Comparison of ENCODE assay signal across 8 cellular contexts in the genomic region with DNA sequence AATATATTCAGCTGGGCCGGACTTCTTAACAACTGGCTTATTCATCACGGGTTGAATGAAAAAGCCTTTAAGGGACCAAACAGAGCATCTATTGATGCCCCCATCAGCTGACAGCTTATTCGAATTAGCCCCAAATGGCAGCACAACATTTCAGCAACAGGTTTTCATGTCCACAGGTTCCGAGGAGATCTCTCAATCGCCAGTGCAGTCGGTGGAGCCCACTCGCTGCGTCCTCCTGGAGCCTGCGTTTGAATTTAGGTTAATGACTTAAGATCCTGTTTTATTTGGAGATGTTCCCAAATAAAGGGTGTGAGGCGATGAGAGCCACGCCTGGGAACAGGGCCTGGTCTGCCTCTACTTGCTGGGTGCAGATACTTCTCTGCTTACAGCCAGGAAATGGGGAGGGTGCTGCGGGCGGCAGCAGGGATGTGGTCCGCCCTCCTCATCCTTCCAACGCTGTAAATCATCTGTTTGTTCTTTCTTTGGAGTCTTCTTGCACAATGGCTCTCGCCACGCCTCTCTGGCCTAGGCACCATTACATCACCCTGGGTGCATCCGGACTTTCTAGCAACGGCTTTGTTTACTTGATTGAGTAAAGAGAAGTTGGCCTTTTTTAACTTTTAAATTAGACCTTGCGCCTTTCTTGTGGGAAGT. TPM values are rescaled to one million over a fixed set of nuclear protein-coding genes. Genes with fewer than 3 reads are reported as not detected.
DNase-seq lines count a peak whose midpoint lies in the region; ATAC-seq and TF ChIP-seq lines count a peak whose summit lies in the region.

No MANE protein-coding gene starts in this region.

- H3K9ac ChIP-seq in liver (ENCODE audit: low read depth in 1 of 2, low read length in 2 of 2): peak overlapping the region in 1 of 2 donors; percentile 79

- H3K27me3 Mint-ChIP-seq in chondrocyte (ENCODE audit: low read depth): no peaks in the 10 kb centered on the region

- WGBS in liver: 16% methylated on average over 20 of the region's 20 CpGs

- peaks cover 15% of the 10 kb centered on the region for H3K36me3 Mint-ChIP-seq in chondrocyte (ENCODE audit: low read depth)

- H3K4me1 ChIP-seq in liver (ENCODE audit: control insufficient read depth in 4 of 4, insufficient read depth in 4 of 4, low read length in 3 of 4): peaks cover 4 to 15% (median 13%) of the 10 kb centered on the region in 4 donors

- POLR2A ChIA-PET in AG04450 (lab: Yijun Ruan, JAX): interaction anchor here (0.8 to 1.1 kb wide), 3 partner anchors 13 to 30 kb away, joined by 3 to 4 read pairs (median 3); partner anchors contain the start of gene MARF1

- H3K27ac ChIP-seq in AG04450 (ENCODE audit: low read depth, low read length) (peak overlapping the region; percentile 89), liver (ENCODE audit: low read depth in 1 of 2, low read length in 2 of 2) (peak overlapping the region; percentile 87 to 97)

- no peaks in the 10 kb centered on the region for H3K27me3 ChIP-seq in AG04450 (ENCODE audit: control insufficient read depth, insufficient read depth, low read length)
- no peaks in the 10 kb centered on the region for H3K27me3 ChIP-seq in MG63
- H3K27me3 ChIP-seq in liver (ENCODE audit: control insufficient read depth in 4 of 4, insufficient read depth in 4 of 4, low read length in 3 of 4): no peaks in the 10 kb centered on the region

- H3K4me3 Mint-ChIP-seq in chondrocyte (ENCODE audit: unreplicated experiment): peak overlapping the region; percentile 6

- DNase-seq in AG04450 (ENCODE audit: low read depth, low spot score) (peak; percentile 87), MG63 (peak; percentile 97), chondrocyte (ENCODE audit: low spot score) (no peak)
- DNase-seq in activated CD4-positive, alpha-beta T cell treated with anti-CD3 and anti-CD28 coated beads for 1 hour: peak; percentile 50
- DNase-seq in stimulated activated CD4-positive, alpha-beta T cell treated with anti-CD3 and anti-CD28 coated beads, Interleukin-1b, Interleukin-23, amount 100 ng/mL, for 48 hours: peak; percentile 46

- TF ChIP-seq CTCF in AG04450 (IDR thresholded peaks at IDR 0.05; ENCODE audit: low read depth, low read length) (no peak), chondrocyte (IDR thresholded peaks at IDR 0.05) (no peak), liver (IDR thresholded peaks at IDR 0.05; ENCODE audit: low read depth, low read length, missing input control) (no peak)

- peaks cover 22% of the 10 kb centered on the region for H3K4me1 Mint-ChIP-seq in chondrocyte (ENCODE audit: low read depth)

- H3K36me3 ChIP-seq in MG63 (peaks cover 50% of the 10 kb centered on the region), liver (ENCODE audit: control insufficient read depth in 4 of 4, insufficient read depth in 3 of 4, low read depth in 1 of 4, low read length in 3 of 4) (peaks cover 0 to 5% (median 3%) of the 10 kb centered on the region in 4 donors)

- peak overlapping the region; percentile 96 for H3K27ac Mint-ChIP-seq in chondrocyte (ENCODE audit: unreplicated experiment)

- ATAC-seq in HG02588 (IDR thresholded peaks at IDR 0.05; ENCODE audit: unreplicated experiment): no peak
- ATAC-seq in HG02852 (IDR thresholded peaks at IDR 0.05; ENCODE audit: unreplicated experiment): no peak

- H3K4me3 ChIP-seq in AG04450 (ENCODE audit: low read depth, low read length): peak overlapping the region; percentile 15; the same call in 1 of the 2 replicates
- H3K4me3 ChIP-seq in MG63: no peak overlapping the region
- H3K4me3 ChIP-seq in liver (ENCODE audit: low read depth in 1 of 3, low read length in 3 of 3): no peak overlapping the region

- peak; percentile 53 to 54 for TF ChIP-seq RAD21 in liver (IDR thresholded peaks at IDR 0.05)

- CTCF ChIA-PET in AG04450 (lab: Charles Lee): interaction anchor here (0.6 to 1.8 kb wide), 5 partner anchors 20 to 657 kb away, joined by 3 to 15 read pairs (median 4); no protein-coding TSS in a partner anchor

- H3K9me3 Mint-ChIP-seq in chondrocyte (ENCODE audit: low read depth): no peaks in the 10 kb centered on the region

- H3K9me3 ChIP-seq in AG04450 (ENCODE audit: control insufficient read depth, insufficient read depth, low read length) (no peaks in the 10 kb centered on the region), MG63 (no peaks in the 10 kb centered on the region), liver (ENCODE audit: control insufficient read depth in 4 of 4, low read length in 3 of 4) (no peaks in the 10 kb centered on the region)

TF ChIP-seq in liver, 16 proteins besides CTCF, POLR2A, EP300 and RAD21:
- peak; percentile 82 for TF ChIP-seq YY1 (IDR thresholded peaks at IDR 0.05)
- peak; percentile 17 to 75 for TF ChIP-seq GABPA (IDR thresholded peaks at IDR 0.05 in 1 of 2, conservative IDR thresholded peaks at IDR 0.05 in 1 of 2)
- TF ChIP-seq RXRA (IDR thresholded peaks at IDR 0.05): peak; percentile 76 to 95
- TF ChIP-seq, protein P1, sequence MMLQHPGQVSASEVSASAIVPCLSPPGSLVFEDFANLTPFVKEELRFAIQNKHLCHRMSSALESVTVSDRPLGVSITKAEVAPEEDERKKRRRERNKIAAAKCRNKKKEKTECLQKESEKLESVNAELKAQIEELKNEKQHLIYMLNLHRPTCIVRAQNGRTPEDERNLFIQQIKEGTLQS (IDR thresholded peaks at IDR 0.05): peak; percentile 95
- TF ChIP-seq HNF4G (IDR thresholded peaks at IDR 0.05): no peak
- no peak for TF ChIP-seq TAF1 (conservative IDR thresholded peaks at IDR 0.05)
- TF ChIP-seq SP1 (IDR thresholded peaks at IDR 0.05): peak; percentile 85
- TF ChIP-seq EGR1 (IDR thresholded peaks at IDR 0.05; ENCODE audit: low read depth in 2 of 2): no peak
- TF ChIP-seq ZBTB33 (IDR thresholded peaks at IDR 0.05): peak; percentile 80
- peak; percentile 54 for TF ChIP-seq NR2F2 (IDR thresholded peaks at IDR 0.05)
- peak; percentile 90 to 97 for TF ChIP-seq JUND (IDR thresholded peaks at IDR 0.05)
- peak; percentile 91 for TF ChIP-seq FOXA1 (IDR thresholded peaks at IDR 0.05)
- TF ChIP-seq, protein P2, sequence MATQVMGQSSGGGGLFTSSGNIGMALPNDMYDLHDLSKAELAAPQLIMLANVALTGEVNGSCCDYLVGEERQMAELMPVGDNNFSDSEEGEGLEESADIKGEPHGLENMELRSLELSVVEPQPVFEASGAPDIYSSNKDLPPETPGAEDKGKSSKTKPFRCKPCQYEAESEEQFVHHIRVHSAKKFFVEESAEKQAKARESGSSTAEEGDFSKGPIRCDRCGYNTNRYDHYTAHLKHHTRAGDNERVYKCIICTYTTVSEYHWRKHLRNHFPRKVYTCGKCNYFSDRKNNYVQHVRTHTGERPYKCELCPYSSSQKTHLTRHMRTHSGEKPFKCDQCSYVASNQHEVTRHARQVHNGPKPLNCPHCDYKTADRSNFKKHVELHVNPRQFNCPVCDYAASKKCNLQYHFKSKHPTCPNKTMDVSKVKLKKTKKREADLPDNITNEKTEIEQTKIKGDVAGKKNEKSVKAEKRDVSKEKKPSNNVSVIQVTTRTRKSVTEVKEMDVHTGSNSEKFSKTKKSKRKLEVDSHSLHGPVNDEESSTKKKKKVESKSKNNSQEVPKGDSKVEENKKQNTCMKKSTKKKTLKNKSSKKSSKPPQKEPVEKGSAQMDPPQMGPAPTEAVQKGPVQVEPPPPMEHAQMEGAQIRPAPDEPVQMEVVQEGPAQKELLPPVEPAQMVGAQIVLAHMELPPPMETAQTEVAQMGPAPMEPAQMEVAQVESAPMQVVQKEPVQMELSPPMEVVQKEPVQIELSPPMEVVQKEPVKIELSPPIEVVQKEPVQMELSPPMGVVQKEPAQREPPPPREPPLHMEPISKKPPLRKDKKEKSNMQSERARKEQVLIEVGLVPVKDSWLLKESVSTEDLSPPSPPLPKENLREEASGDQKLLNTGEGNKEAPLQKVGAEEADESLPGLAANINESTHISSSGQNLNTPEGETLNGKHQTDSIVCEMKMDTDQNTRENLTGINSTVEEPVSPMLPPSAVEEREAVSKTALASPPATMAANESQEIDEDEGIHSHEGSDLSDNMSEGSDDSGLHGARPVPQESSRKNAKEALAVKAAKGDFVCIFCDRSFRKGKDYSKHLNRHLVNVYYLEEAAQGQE (IDR thresholded peaks at IDR 0.05): peak; percentile 88
- peak; percentile 88 for TF ChIP-seq FOXA2 (IDR thresholded peaks at IDR 0.05)
- TF ChIP-seq, protein P3, sequence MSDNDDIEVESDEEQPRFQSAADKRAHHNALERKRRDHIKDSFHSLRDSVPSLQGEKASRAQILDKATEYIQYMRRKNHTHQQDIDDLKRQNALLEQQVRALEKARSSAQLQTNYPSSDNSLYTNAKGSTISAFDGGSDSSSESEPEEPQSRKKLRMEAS (IDR thresholded peaks at IDR 0.05): peak; percentile 81
- peak; percentile 79 to 91 for TF ChIP-seq HNF4A (conservative IDR thresholded peaks at IDR 0.05)

RNA-seq across cellular contexts. Expression of gene NDE1, which starts 22.6 kb away (rescaled TPM):
- polyA plus RNA-seq in AG04450 (2011; rRNA removed): 28.1 and 29.9 TPM in 2 replicates
- 24.2 and 26.1 TPM in 2 replicates for polyA minus RNA-seq in AG04450 (2011; rRNA and poly(A)+ RNA removed)
- 20.1 and 34.4 TPM in 2 replicates for total RNA-seq in MG63 (2014; rRNA removed; shearing (Covaris generic); ENCODE audit: low replicate concordance)
- 29.3 to 32.9 TPM (median 32.3 TPM) in 3 replicates for total RNA-seq in chondrocyte
- 10 to 100 TPM in 1 of 2 donors, 1 to 10 TPM in 1; 5.8 to 17.3 TPM for total RNA-seq in liver
- 1 to 10 TPM; 2.5 to 3.0 TPM for polyA plus RNA-seq in liver

RNA-seq across cellular contexts. Expression of gene MARF1, which starts 29.7 kb away (rescaled TPM):
- polyA plus RNA-seq in AG04450 (2011; rRNA removed) (31.6 and 37.4 TPM in 2 replicates), liver (1 to 10 TPM; 7.0 to 8.6 TPM)
- 33.0 and 34.3 TPM in 2 replicates for polyA minus RNA-seq in AG04450 (2011; rRNA and poly(A)+ RNA removed)
- 3.2 and 3.7 TPM in 2 replicates for total RNA-seq in MG63 (2014; rRNA removed; shearing (Covaris generic); ENCODE audit: low replicate concordance)
- total RNA-seq in chondrocyte (50.8 to 61.5 TPM (median 54.4 TPM) in 3 replicates), liver (10 to 100 TPM; 16.5 to 19.8 TPM)
